ENCODE assay signal across 8 cellular contexts in the genomic region with DNA sequence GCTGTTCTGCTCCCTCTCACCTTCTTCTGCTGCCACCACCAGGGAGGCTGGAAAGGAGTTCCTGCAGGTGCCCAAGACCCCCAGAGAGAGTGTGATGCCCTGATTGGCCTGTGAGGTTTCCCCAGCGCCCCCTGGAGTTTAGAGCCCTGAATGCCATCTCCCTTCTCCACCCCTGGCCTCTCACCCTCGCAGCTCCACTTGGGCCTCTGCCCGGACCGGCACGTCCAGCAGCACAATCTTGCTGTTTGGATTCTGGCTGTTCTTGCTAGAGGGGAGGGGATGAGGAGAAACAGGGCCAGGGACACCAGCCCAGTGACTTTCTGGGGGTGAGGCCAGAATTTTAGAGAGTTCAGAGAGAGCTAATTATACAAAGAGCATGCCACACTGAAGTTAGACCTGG. TPM values are rescaled to one million over a fixed set of nuclear protein-coding genes. Genes with fewer than 3 reads are reported as not detected.
DNase-seq lines count a peak whose midpoint lies in the region; ATAC-seq, FAIRE-seq and TF ChIP-seq lines count a peak whose summit lies in the region.

No MANE protein-coding gene starts in this region.

- no peaks in the 10 kb centered on the region for H3F3A ChIP-seq in GM23248 (ENCODE audit: insufficient read depth)

- H3K4me2 ChIP-seq in GM23248 (ENCODE audit: unreplicated experiment), result no peak overlapping the region
- H3K4me2 ChIP-seq in mesenchymal stem cell (ENCODE audit: low read length, poor library complexity, severe bottlenecking), result no peak overlapping the region

- H3K36me3 Mint-ChIP-seq in activated naive CD8-positive, alpha-beta T cell treated with anti-CD3 and anti-CD28 coated beads, Interleukin-2, amount 10 ng/mL, durations not matched to agents 7 days and 5 days, result no peaks in the 10 kb centered on the region

- H3K4ac ChIP-seq in mesenchymal stem cell (ENCODE audit: low read depth in 1 of 2, low read length in 2 of 2), result no peak overlapping the region

- H3K27me3 ChIP-seq in GM23248 (replicated peaks; ENCODE audit: insufficient read depth) (peaks cover 5% of the 10 kb centered on the region; the same call in 1 of the 2 replicates), mesenchymal stem cell (ENCODE audit: control insufficient read depth in 1 of 2, insufficient read depth in 1 of 2, low read length in 2 of 2) (peaks cover 17 to 66% of the 10 kb centered on the region in 2 experiments)

- ATAC-seq in activated naive CD8-positive, alpha-beta T cell treated with anti-CD3 and anti-CD28 coated beads, Interleukin-2, amount 10 ng/mL, durations not matched to agents 7 days and 5 days (ENCODE audit: low read depth), result peak; percentile 28
- ATAC-seq in HG03571 (IDR thresholded peaks at IDR 0.05; ENCODE audit: unreplicated experiment) (no peak), HG02623 (IDR thresholded peaks at IDR 0.05; ENCODE audit: unreplicated experiment) (no peak)

- no peaks in the 10 kb centered on the region for H4K20me1 ChIP-seq in GM23248 (ENCODE audit: insufficient read depth)

- H3K9me2 ChIP-seq in GM23248 (ENCODE audit: insufficient read depth), result no peaks in the 10 kb centered on the region

- H2BK5ac ChIP-seq in mesenchymal stem cell (ENCODE audit: low read depth, low read length, poor library complexity, severe bottlenecking), result no peak overlapping the region

- no peak overlapping the region for H2BK12ac ChIP-seq in mesenchymal stem cell (ENCODE audit: low read length in 2 of 2)

- H3K14ac ChIP-seq in mesenchymal stem cell (ENCODE audit: low read length in 2 of 2), result no peak overlapping the region

- H2AK5ac ChIP-seq in mesenchymal stem cell (ENCODE audit: low read length, severe bottlenecking), result no peak overlapping the region

- no peak overlapping the region for H3K27ac Mint-ChIP-seq in activated naive CD8-positive, alpha-beta T cell treated with anti-CD3 and anti-CD28 coated beads, Interleukin-2, amount 10 ng/mL, durations not matched to agents 7 days and 5 days

- no peak overlapping the region for H4K91ac ChIP-seq in mesenchymal stem cell (ENCODE audit: low read length)

- no peak overlapping the region for H3K23ac ChIP-seq in mesenchymal stem cell (ENCODE audit: low read length in 2 of 2)

- DNase-seq in AG09319 (ENCODE audit: extremely low read depth, low read depth) (no peak), GM23248 (peak; percentile 57), kidney (peak; percentile 88), mesenchymal stem cell (no peak), NCI-H345 treated with DMSO at 0.1 percent for 48 hours (lab: John Stamatoyannopoulos, UW; ENCODE audit: unreplicated experiment) (no peak)
- DNase-seq in activated naive CD8-positive, alpha-beta T cell treated with anti-CD3 and anti-CD28 coated beads, Interleukin-2, amount 10 ng/mL, durations not matched to agents 7 days and 5 days, result no peak

- H3K4me1 ChIP-seq in GM23248 (ENCODE audit: insufficient read depth) (no peaks in the 10 kb centered on the region), kidney (ENCODE audit: control insufficient read depth in 1 of 2, insufficient read depth in 1 of 2, low read depth in 1 of 2, low read length in 2 of 2) (peaks cover 0 to 4% of the 10 kb centered on the region in 2 donors), mesenchymal stem cell (ENCODE audit: control insufficient read depth, insufficient read depth, low read depth, low read length) (peaks cover 6% of the 10 kb centered on the region)

- no peak overlapping the region for H4K8ac ChIP-seq in mesenchymal stem cell (ENCODE audit: low read length)

- WGBS in GM23248 (ENCODE audit: low coverage in 1 of 2, low lambda C conversion rate in 2 of 2, missing lambda C conversion rate in 2 of 2), 2 experiments, result 7 to 8% methylated on average over 5 of the region's 5 CpGs
- WGBS in mesenchymal stem cell, result 17% methylated on average over 4 of the region's 5 CpGs

- H3K4me3 Mint-ChIP-seq in activated naive CD8-positive, alpha-beta T cell treated with anti-CD3 and anti-CD28 coated beads, Interleukin-2, amount 10 ng/mL, durations not matched to agents 7 days and 5 days, result no peak overlapping the region

- peak; percentile 45 for TF ChIP-seq CTCF in AG09319 (IDR thresholded peaks at IDR 0.05; ENCODE audit: low read depth, low read length)
- TF ChIP-seq CTCF in kidney (IDR thresholded peaks at IDR 0.05; ENCODE audit: borderline replicate concordance, extremely low read depth, insufficient read depth), result no peak

- no peak overlapping the region for H3K27ac ChIP-seq in GM23248
- H3K27ac ChIP-seq in kidney (ENCODE audit: low read depth in 2 of 2, low read length in 2 of 2), result no peak overlapping the region
- no peak overlapping the region for H3K27ac ChIP-seq in mesenchymal stem cell (ENCODE audit: low read length, poor library complexity, severe bottlenecking)

- in situ Hi-C loops in GM23248 (cut with MboI), result no loop called here

- H3K9ac ChIP-seq in GM23248 (no peak overlapping the region), kidney (ENCODE audit: low read length in 2 of 2) (no peak overlapping the region), mesenchymal stem cell (ENCODE audit: low read length) (no peak overlapping the region)

- H2AFZ ChIP-seq in GM23248, result no peak overlapping the region
- H2AFZ ChIP-seq in mesenchymal stem cell (ENCODE audit: low read depth, low read length), result no peak overlapping the region

- H3K27me3 Mint-ChIP-seq in activated naive CD8-positive, alpha-beta T cell treated with anti-CD3 and anti-CD28 coated beads, Interleukin-2, amount 10 ng/mL, durations not matched to agents 7 days and 5 days, result peaks cover 6% of the 10 kb centered on the region

- H2BK120ac ChIP-seq in mesenchymal stem cell (ENCODE audit: low read depth, low read length), result no peak overlapping the region

- no peaks in the 10 kb centered on the region for H3K9me3 Mint-ChIP-seq in activated naive CD8-positive, alpha-beta T cell treated with anti-CD3 and anti-CD28 coated beads, Interleukin-2, amount 10 ng/mL, durations not matched to agents 7 days and 5 days

- H3K9me3 ChIP-seq in GM23248 (ENCODE audit: low read depth) (no peaks in the 10 kb centered on the region), kidney (ENCODE audit: control insufficient read depth in 1 of 2, low read length in 2 of 2) (no peaks in the 10 kb centered on the region), mesenchymal stem cell (ENCODE audit: control insufficient read depth, low read length) (no peaks in the 10 kb centered on the region)

- intact Hi-C loops in kidney (cut with DNase I), result no loop called here

- no peak for FAIRE-seq in kidney (lab: Jason Lieb, UNC)

- H2BK15ac ChIP-seq in mesenchymal stem cell (ENCODE audit: low read depth, poor library complexity, severe bottlenecking), result no peak overlapping the region

- no peaks in the 10 kb centered on the region for H3K79me1 ChIP-seq in mesenchymal stem cell (replicated peaks; ENCODE audit: low read length, poor library complexity, severe bottlenecking)

- POLR2A ChIA-PET in activated naive CD8-positive, alpha-beta T cell treated with anti-CD3 and anti-CD28 coated beads, Interleukin-2, amount 10 ng/mL, durations not matched to agents 7 days and 5 days (lab: Charles Lee), result no interaction called here

- H3K18ac ChIP-seq in mesenchymal stem cell (ENCODE audit: low read depth in 1 of 2, low read length in 2 of 2), result no peak overlapping the region

- H3K4me3 ChIP-seq in GM23248 (no peak overlapping the region), kidney (ENCODE audit: low read length in 2 of 2) (no peak overlapping the region), mesenchymal stem cell (ENCODE audit: insufficient read depth in 1 of 2, low read depth in 1 of 2, low read length in 2 of 2) (no peak overlapping the region)

- H3K4me1 Mint-ChIP-seq in activated naive CD8-positive, alpha-beta T cell treated with anti-CD3 and anti-CD28 coated beads, Interleukin-2, amount 10 ng/mL, durations not matched to agents 7 days and 5 days, result no peaks in the 10 kb centered on the region

- H3K36me3 ChIP-seq in GM23248 (ENCODE audit: low read depth) (no peaks in the 10 kb centered on the region), kidney (ENCODE audit: control insufficient read depth in 1 of 2, insufficient read depth in 2 of 2, low read length in 2 of 2) (no peaks in the 10 kb centered on the region), mesenchymal stem cell (ENCODE audit: control insufficient read depth in 1 of 2, insufficient read depth in 2 of 2, low read depth in 1 of 2, low read length in 2 of 2) (no peaks in the 10 kb centered on the region)

- no peaks in the 10 kb centered on the region for H3K79me2 ChIP-seq in GM23248 (ENCODE audit: insufficient read depth)

RNA-seq across cellular contexts. Expression of gene FAM171A2, which starts 12.5 kb away (rescaled TPM):
- total RNA-seq in GM23248 (2014; rRNA removed; shearing (Covaris generic)), result 4.6 and 4.8 TPM in 2 replicates
- 0.25 and 0.46 TPM in 2 replicates for polyA plus RNA-seq in GM23248 (2016; fragmentation: Nextera tagmentation; extraction: Ambion mirVana)
- total RNA-seq in activated naive CD8-positive, alpha-beta T cell treated with anti-CD3 and anti-CD28 coated beads, Interleukin-2, amount 10 ng/mL, durations not matched to agents 7 days and 5 days, result under 1 TPM; 0.37 to 0.69 TPM
- 0.94 TPM for total RNA-seq in kidney
- 1.6 TPM for polyA plus RNA-seq in kidney (ENCODE audit: insufficient read depth, low read depth, low replicate concordance)
- polyA plus RNA-seq in mesenchymal stem cell (2013, experiment 1 of 2), result 5.8 TPM
- 5.3 TPM for polyA plus RNA-seq in mesenchymal stem cell (2013, experiment 2 of 2)

RNA-seq across cellular contexts. Expression of gene ITGA2B, which starts 13.3 kb away (rescaled TPM):
- not detected in 2 replicates for total RNA-seq in GM23248 (2014; rRNA removed; shearing (Covaris generic))
- polyA plus RNA-seq in GM23248 (2016; fragmentation: Nextera tagmentation; extraction: Ambion mirVana), result not detected in 2 replicates
- under 1 TPM; 0.34 to 0.83 TPM for total RNA-seq in activated naive CD8-positive, alpha-beta T cell treated with anti-CD3 and anti-CD28 coated beads, Interleukin-2, amount 10 ng/mL, durations not matched to agents 7 days and 5 days
- 1.7 TPM for total RNA-seq in kidney
- 0.67 TPM for polyA plus RNA-seq in kidney (ENCODE audit: insufficient read depth, low read depth, low replicate concordance)
- polyA plus RNA-seq in mesenchymal stem cell (2013, experiment 1 of 2), result 0.10 TPM
- 0.14 TPM for polyA plus RNA-seq in mesenchymal stem cell (2013, experiment 2 of 2)

RNA-seq across cellular contexts. Expression of gene GRN, which starts 31.0 kb away (rescaled TPM):
- 326 and 410 TPM in 2 replicates for total RNA-seq in GM23248 (2014; rRNA removed; shearing (Covaris generic))
- polyA plus RNA-seq in GM23248 (2016; fragmentation: Nextera tagmentation; extraction: Ambion mirVana) (440 and 446 TPM in 2 replicates), kidney (ENCODE audit: insufficient read depth, low read depth, low replicate concordance) (235 TPM)
- total RNA-seq in activated naive CD8-positive, alpha-beta T cell treated with anti-CD3 and anti-CD28 coated beads, Interleukin-2, amount 10 ng/mL, durations not matched to agents 7 days and 5 days, result 10 to 100 TPM; 53.5 to 58.8 TPM
- 353 TPM for total RNA-seq in kidney
- 475 TPM for polyA plus RNA-seq in mesenchymal stem cell (2013, experiment 1 of 2)
- polyA plus RNA-seq in mesenchymal stem cell (2013, experiment 2 of 2), result 458 TPM

RNA-seq across cellular contexts. Expression of gene SLC25A39, which starts 51.5 kb away (rescaled TPM):
- 96.1 and 118 TPM in 2 replicates for total RNA-seq in GM23248 (2014; rRNA removed; shearing (Covaris generic))
- polyA plus RNA-seq in GM23248 (2016; fragmentation: Nextera tagmentation; extraction: Ambion mirVana) (117 TPM in 2 replicates), kidney (ENCODE audit: insufficient read depth, low read depth, low replicate concordance) (389 TPM)
- total RNA-seq in activated naive CD8-positive, alpha-beta T cell treated with anti-CD3 and anti-CD28 coated beads, Interleukin-2, amount 10 ng/mL, durations not matched to agents 7 days and 5 days, result 100 to 1,000 TPM; 104 to 117 TPM
- 107 TPM for total RNA-seq in kidney
- 67.0 TPM for polyA plus RNA-seq in mesenchymal stem cell (2013, experiment 1 of 2)
- polyA plus RNA-seq in mesenchymal stem cell (2013, experiment 2 of 2), result 68.4 TPM

Comparison
In these comparisons a context has a peak if more than half of its experiments do, and no peak if none do; other contexts are left out.
1. DNase-seq: peak in GM23248 (single experiment) and kidney (single experiment); none in AG09319 (single experiment), activated naive CD8-positive, alpha-beta T cell treated with anti-CD3 and anti-CD28 coated beads, Interleukin-2, amount 10 ng/mL, durations not matched to agents 7 days and 5 days (single experiment), mesenchymal stem cell (single experiment) and NCI-H345 treated with DMSO at 0.1 percent for 48 hours (single experiment).